Comparison of ENCODE assay signal across 1 cellular context in the genomic region with DNA sequence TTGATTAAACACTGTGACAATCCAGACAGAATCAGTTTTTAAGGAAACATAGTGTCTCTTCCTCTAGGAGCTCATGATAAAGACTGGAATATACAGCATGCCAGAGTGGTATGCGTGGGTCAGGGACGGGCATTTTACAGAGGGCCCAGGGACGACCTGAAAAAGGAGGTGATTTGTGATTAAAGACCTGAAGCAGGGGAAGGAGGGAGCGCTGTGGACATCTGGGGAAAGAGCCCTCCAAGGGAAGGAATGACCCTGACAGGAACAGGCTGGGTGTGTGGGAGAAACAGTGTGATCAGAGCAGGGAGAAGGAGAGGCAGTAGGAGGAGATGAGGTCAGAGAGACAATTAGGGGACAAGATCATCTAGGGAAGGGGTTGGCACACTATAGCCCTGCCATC.
TF ChIP-seq lines count a peak whose summit lies in the region.

No MANE protein-coding gene starts in this region.

TF ChIP-seq in SK-N-SH, 30 proteins besides CTCF, POLR2A, EP300 and RAD21:
- TF ChIP-seq RXRA (IDR thresholded peaks at IDR 0.05; ENCODE audit: borderline replicate concordance, low read depth), result no peak
- no peak for TF ChIP-seq YY1 (IDR thresholded peaks at IDR 0.05; ENCODE audit: low read depth)
- no peak for TF ChIP-seq FOXJ3 (CRISPR knock-in tag; IDR thresholded peaks at IDR 0.05)
- TF ChIP-seq, protein P1, sequence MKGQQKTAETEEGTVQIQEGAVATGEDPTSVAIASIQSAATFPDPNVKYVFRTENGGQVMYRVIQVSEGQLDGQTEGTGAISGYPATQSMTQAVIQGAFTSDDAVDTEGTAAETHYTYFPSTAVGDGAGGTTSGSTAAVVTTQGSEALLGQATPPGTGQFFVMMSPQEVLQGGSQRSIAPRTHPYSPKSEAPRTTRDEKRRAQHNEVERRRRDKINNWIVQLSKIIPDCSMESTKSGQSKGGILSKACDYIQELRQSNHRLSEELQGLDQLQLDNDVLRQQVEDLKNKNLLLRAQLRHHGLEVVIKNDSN (IDR thresholded peaks at IDR 0.05; ENCODE audit: borderline replicate concordance, low read depth), result no peak
- TF ChIP-seq FOSL2 (IDR thresholded peaks at IDR 0.05; ENCODE audit: borderline replicate concordance, low read depth), result no peak
- no peak for TF ChIP-seq SMC3 (IDR thresholded peaks at IDR 0.05; ENCODE audit: low read depth, low read length)
